Comparison of ENCODE assay signal across 19 cellular contexts in genomic region chrX:25049347-25049746, GRCh38. TPM values are rescaled to one million over a fixed set of nuclear protein-coding genes. Genes with fewer than 3 reads are reported as not detected.
DNase-seq lines count a peak whose midpoint lies in the region; ATAC-seq, FAIRE-seq and TF ChIP-seq lines count a peak whose summit lies in the region.
"Had no signal": no experiment of that assay in that cellular context is flagged by ENCODE, and none has a peak within 500 bp of the region (broad histone marks: within the 10 kb centered on the region; RNA-seq: fewer than 3 reads in every experiment).

No MANE protein-coding gene starts in this region.

- H3K23ac ChIP-seq in H1 (ENCODE audit: insufficient read length), result no peak overlapping the region

- no peak overlapping the region; the same call in 1 of the 2 replicates for H3K27ac ChIP-seq in H1 (ENCODE audit: low read depth, low read length)
- H3K27ac ChIP-seq: esophagus squamous epithelium, tibial nerve, WERI-Rb-1 had no signal

- POLR2A ChIA-PET in H1 (lab: Charles Lee; ENCODE audit: partially characterized antibody), result no interaction called here

- H3K9me3 ChIP-seq in H1 (ENCODE audit: insufficient read depth in 2 of 2, low read depth in 1 of 2, low read length in 1 of 2), result no peaks in the 10 kb centered on the region
- H3K9me3 ChIP-seq: esophagus squamous epithelium, tibial nerve had no signal

- H3K27me3 ChIP-seq in H1 (replicated peaks in 1 of 4; ENCODE audit: control insufficient read depth in 3 of 4, extremely low read depth in 1 of 4, insufficient read depth in 3 of 4, low read length in 3 of 4), result no peaks in the 10 kb centered on the region
- H3K27me3 ChIP-seq: esophagus squamous epithelium, tibial nerve had no signal

- no peak for TF ChIP-seq POLR2A in H1 (IDR thresholded peaks at IDR 0.05; ENCODE audit: control extremely low read depth in 1 of 2, low read depth in 2 of 2, low read length in 2 of 2)

- no peaks in the 10 kb centered on the region for H4K20me1 ChIP-seq in H1 (replicated peaks in 1 of 2; ENCODE audit: control insufficient read depth in 1 of 2, insufficient read depth in 2 of 2, low read length in 2 of 2)

- no peak overlapping the region for H3K9ac ChIP-seq in H1 (replicated peaks in 1 of 4; ENCODE audit: extremely low read depth in 1 of 4, low read depth in 3 of 4, low read length in 3 of 4)

- no peak overlapping the region for H3K14ac ChIP-seq in H1 (ENCODE audit: insufficient read length)

- no peak overlapping the region for H3K27ac Mint-ChIP-seq in stimulated activated memory B cell treated with anti-CD40 and anti-IgM and Interleukin-4, amounts not matched to agents 10 μg/mL and 1 μg/mL and 100 μg/mL, for 72 hours
- H3K27ac Mint-ChIP-seq: activated naive CD4-positive, alpha-beta T cell treated with anti-CD3 and anti-CD28 coated beads, Interleukin-2, amount 50 U/mL, for 24 hours had no signal

- no peaks in the 10 kb centered on the region for H3K36me3 ChIP-seq in H1 (ENCODE audit: control insufficient read depth in 2 of 4, insufficient read depth in 4 of 4, low read length in 3 of 4)
- H3K36me3 ChIP-seq: esophagus squamous epithelium, tibial nerve, WERI-Rb-1 had no signal

- no peak for FAIRE-seq in H1 (lab: Jason Lieb, UNC)

- peak overlapping the region; percentile 22; the same call in 1 of the 2 replicates for H2AFZ ChIP-seq in H1 (ENCODE audit: low read length)

- H3K18ac ChIP-seq in H1 (ENCODE audit: extremely low read depth, low read length), result peak overlapping the region; percentile 48

- no peaks in the 10 kb centered on the region for H3K4me1 Mint-ChIP-seq in stimulated activated memory B cell treated with anti-CD40 and anti-IgM and Interleukin-4, amounts not matched to agents 10 μg/mL and 1 μg/mL and 100 μg/mL, for 72 hours

- ATAC-seq in HG03521 (IDR thresholded peaks at IDR 0.05; ENCODE audit: unreplicated experiment), result no peak
- ATAC-seq in stimulated activated memory B cell treated with anti-CD40 and anti-IgM and Interleukin-4, amounts not matched to agents 10 μg/mL and 1 μg/mL and 100 μg/mL, for 72 hours, result no peak
- ATAC-seq: Right ventricle myocardium inferior had no signal

- no peaks in the 10 kb centered on the region for H3K79me1 ChIP-seq in H1 (ENCODE audit: low read depth, low read length)

- no peaks in the 10 kb centered on the region for H3K36me3 Mint-ChIP-seq in stimulated activated memory B cell treated with anti-CD40 and anti-IgM and Interleukin-4, amounts not matched to agents 10 μg/mL and 1 μg/mL and 100 μg/mL, for 72 hours
- H3K36me3 Mint-ChIP-seq: activated naive CD4-positive, alpha-beta T cell treated with anti-CD3 and anti-CD28 coated beads, Interleukin-2, amount 50 U/mL, for 24 hours had no signal

- H2AK5ac ChIP-seq in H1 (ENCODE audit: low read depth, low read length), result no peak overlapping the region

- no peak overlapping the region for H3K4ac ChIP-seq in H1 (replicated peaks; ENCODE audit: insufficient read length, low read depth, low read length)

- H3K9me3 Mint-ChIP-seq in stimulated activated memory B cell treated with anti-CD40 and anti-IgM and Interleukin-4, amounts not matched to agents 10 μg/mL and 1 μg/mL and 100 μg/mL, for 72 hours, result no peaks in the 10 kb centered on the region
- H3K9me3 Mint-ChIP-seq: activated naive CD4-positive, alpha-beta T cell treated with anti-CD3 and anti-CD28 coated beads, Interleukin-2, amount 50 U/mL, for 24 hours had no signal

- peak overlapping the region; percentile 85; the same call in 1 of the 2 replicates for H2BK5ac ChIP-seq in H1 (ENCODE audit: low read depth, low read length)

- H3K79me2 ChIP-seq in H1 (ENCODE audit: control insufficient read depth in 1 of 2, insufficient read depth in 2 of 2, low read length in 2 of 2), result no peaks in the 10 kb centered on the region

- no peak for TF ChIP-seq EP300 in H1 (IDR thresholded peaks at IDR 0.05; ENCODE audit: borderline replicate concordance in 1 of 2, low read depth in 2 of 2, low read length in 2 of 2)

- WGBS in H1 (ENCODE audit: extremely low coverage in 1 of 2, insufficient coverage in 1 of 2, insufficient read length in 1 of 2, insufficient replicate concordance in 2 of 2, low coverage in 1 of 2, low lambda C conversion rate in 2 of 2, missing lambda C conversion rate in 1 of 2), 2 experiments, result 50% methylated on average over 5 of the region's 5 CpGs; no CpG with 5 or more reads in 1 of the 2 experiments

- H4K91ac ChIP-seq in H1 (replicated peaks; ENCODE audit: insufficient read length, low read length), result no peak overlapping the region

- peak overlapping the region; percentile 37 for H4K5ac ChIP-seq in H1 (ENCODE audit: insufficient read length, low read depth, low read length)

- peaks cover 4% of the 10 kb centered on the region for H3K27me3 Mint-ChIP-seq in stimulated activated memory B cell treated with anti-CD40 and anti-IgM and Interleukin-4, amounts not matched to agents 10 μg/mL and 1 μg/mL and 100 μg/mL, for 72 hours
- H3K27me3 Mint-ChIP-seq: activated naive CD4-positive, alpha-beta T cell treated with anti-CD3 and anti-CD28 coated beads, Interleukin-2, amount 50 U/mL, for 24 hours had no signal

- no peak for TF ChIP-seq CTCF in H1 (IDR thresholded peaks at IDR 0.05; ENCODE audit: control extremely low read depth in 1 of 3, insufficient read depth in 1 of 3, low read depth in 1 of 3, low read length in 3 of 3)

- H2BK12ac ChIP-seq in H1 (ENCODE audit: low read depth, low read length), result no peak overlapping the region

- CTCF ChIA-PET in H1 (lab: Charles Lee; ENCODE audit: partially characterized antibody), result interaction anchor here (0.7 to 2.7 kb wide), 4 partner anchors 13 to 95 kb away, joined by 3 to 12 read pairs (median 4); no protein-coding TSS in a partner anchor

- H2BK20ac ChIP-seq in H1 (ENCODE audit: low read length), result 0 out of 2 replicates have a peak overlapping the region, but pooled peaks have one; percentile 80

- no peak overlapping the region for H2BK15ac ChIP-seq in H1 (ENCODE audit: low read length)

- H3K23me2 ChIP-seq in H1 (ENCODE audit: low read depth, low read length), result no peaks in the 10 kb centered on the region

- H4K8ac ChIP-seq in H1 (ENCODE audit: extremely low read depth, insufficient read depth, low read length), result no peak overlapping the region

- H3K56ac ChIP-seq in H1 (replicated peaks; ENCODE audit: insufficient read length, low read depth, low read length), result no peak overlapping the region

- H3K4me3 ChIP-seq in H1 (ENCODE audit: extremely low read depth in 1 of 4, insufficient read depth in 2 of 4, low read depth in 3 of 4, low read length in 4 of 4), result no peak overlapping the region; a peak in 1 of 8 replicates
- H3K4me3 ChIP-seq: esophagus squamous epithelium, tibial nerve had no signal

- peak; percentile 0 for DNase-seq in SKM-1 (lab: John Stamatoyannopoulos, UW; ENCODE audit: unreplicated experiment)
- no peak for DNase-seq in SKM-1 treated with dmso at 0.1 percent for 144 hours (lab: John Stamatoyannopoulos, UW; ENCODE audit: unreplicated experiment)
- DNase-seq in OCI-M1 (lab: John Stamatoyannopoulos, UW), result peak; percentile 34
- DNase-seq in H1 (ENCODE audit: low read depth in 1 of 2, low spot score in 2 of 2), result no peak
- DNase-seq in stimulated activated CD4-positive, alpha-beta T cell treated with anti-CD3 and anti-CD28 coated beads, Interleukin-1b, Interleukin-23, amount 100 ng/mL, for 48 hours, result no peak
- DNase-seq in NK-92 treated with Interleukin-12 subunit alpha and Interleukin-12 subunit beta, amount 100 ng/mL, for 24 hours (lab: John Stamatoyannopoulos, UW), result no peak
- DNase-seq: ACHN, esophagus squamous epithelium, mesendoderm, NCI-H1436, NCI-H524, WERI-Rb-1 had no signal

- peaks cover 0 to 19% (median 4%) of the 10 kb centered on the region in 4 experiments; a peak in 2 of 7 replicates for H3K4me1 ChIP-seq in H1 (replicated peaks in 1 of 4; ENCODE audit: control insufficient read depth in 3 of 4, insufficient read depth in 4 of 4, low read length in 3 of 4)
- H3K4me1 ChIP-seq: esophagus squamous epithelium, tibial nerve had no signal

- no peak overlapping the region for H3K4me3 Mint-ChIP-seq in stimulated activated memory B cell treated with anti-CD40 and anti-IgM and Interleukin-4, amounts not matched to agents 10 μg/mL and 1 μg/mL and 100 μg/mL, for 72 hours
- H3K4me3 Mint-ChIP-seq: activated naive CD4-positive, alpha-beta T cell treated with anti-CD3 and anti-CD28 coated beads, Interleukin-2, amount 50 U/mL, for 24 hours had no signal

- TF ChIP-seq RAD21 in H1 (IDR thresholded peaks at IDR 0.05 in 1 of 2, conservative IDR thresholded peaks at IDR 0.05 in 1 of 2; ENCODE audit: low read depth in 2 of 2, low read length in 2 of 2), result no peak

- no peak overlapping the region for H2BK120ac ChIP-seq in H1 (replicated peaks; ENCODE audit: low read depth, low read length)

- H3K4me2 ChIP-seq in H1 (ENCODE audit: insufficient read depth in 1 of 2, low read depth in 2 of 2, low read length in 2 of 2), result 0 out of 4 replicates have a peak overlapping the region, but pooled peaks of 1 of the 2 experiments have one; percentile 11

TF ChIP-seq in H1, 55 proteins besides CTCF, POLR2A, EP300 and RAD21:
- TF ChIP-seq NRF1 (IDR thresholded peaks at IDR 0.05; ENCODE audit: low read depth, low read length) (no peak), SIX5 (IDR thresholded peaks at IDR 0.05; ENCODE audit: low read depth, low read length) (no peak)
TF ChIP-seq in H1: peak in this region for 0.

RNA-seq across cellular contexts. Expression of gene ARX, which starts 33.6 kb away (rescaled TPM):
- total RNA-seq in H1 (2021; fragmentation: NEBNext Ultra II Directional; extraction: Animal tissue kit (Norgen Biotek cat#: 25700)), result not detected in 2 replicates
- polyA plus RNA-seq in H1 (2011; rRNA removed), result 0.05 TPM in 1 of 2 replicates, not detected in the other
- polyA plus RNA-seq in H1 (2011; cell fraction: cytosol; rRNA removed), result 0.04 TPM
- polyA plus RNA-seq in H1 (2011; cell fraction: nucleus; rRNA removed), result 0.07 TPM
- not detected in 4 replicates for polyA plus RNA-seq in H1 (2012, experiment 1 of 2)
- polyA plus RNA-seq in H1 (2012, experiment 2 of 2), result not detected
- 0.06 TPM for polyA plus RNA-seq in H1 (2013, experiment 1 of 2)
- not detected for polyA plus RNA-seq in H1 (2013, experiment 2 of 2)
- not detected in 2 replicates for polyA minus RNA-seq in H1 (2011; rRNA and poly(A)+ RNA removed)
- polyA minus RNA-seq in H1 (2011; cell fraction: cytosol; rRNA and poly(A)+ RNA removed), result not detected
- not detected for polyA minus RNA-seq in H1 (2011; cell fraction: nucleus; rRNA and poly(A)+ RNA removed)
- total RNA-seq: chondrocyte, esophagus squamous epithelium, osteoblast, Right ventricle myocardium inferior, tibial nerve had no signal

Comparison
In these comparisons a context has a peak if more than half of its experiments do, and no peak if none do; other contexts are left out.
1. DNase-seq: peak in SKM-1 (single experiment) and OCI-M1 (single experiment); none in SKM-1 treated with dmso at 0.1 percent for 144 hours (single experiment), H1 (0 of 2), stimulated activated CD4-positive, alpha-beta T cell treated with anti-CD3 and anti-CD28 coated beads, Interleukin-1b, Interleukin-23, amount 100 ng/mL, for 48 hours (single experiment) and NK-92 treated with Interleukin-12 subunit alpha and Interleukin-12 subunit beta, amount 100 ng/mL, for 24 hours (single experiment).